Comparison of ENCODE assay signal across 1 cellular context in the genomic region with DNA sequence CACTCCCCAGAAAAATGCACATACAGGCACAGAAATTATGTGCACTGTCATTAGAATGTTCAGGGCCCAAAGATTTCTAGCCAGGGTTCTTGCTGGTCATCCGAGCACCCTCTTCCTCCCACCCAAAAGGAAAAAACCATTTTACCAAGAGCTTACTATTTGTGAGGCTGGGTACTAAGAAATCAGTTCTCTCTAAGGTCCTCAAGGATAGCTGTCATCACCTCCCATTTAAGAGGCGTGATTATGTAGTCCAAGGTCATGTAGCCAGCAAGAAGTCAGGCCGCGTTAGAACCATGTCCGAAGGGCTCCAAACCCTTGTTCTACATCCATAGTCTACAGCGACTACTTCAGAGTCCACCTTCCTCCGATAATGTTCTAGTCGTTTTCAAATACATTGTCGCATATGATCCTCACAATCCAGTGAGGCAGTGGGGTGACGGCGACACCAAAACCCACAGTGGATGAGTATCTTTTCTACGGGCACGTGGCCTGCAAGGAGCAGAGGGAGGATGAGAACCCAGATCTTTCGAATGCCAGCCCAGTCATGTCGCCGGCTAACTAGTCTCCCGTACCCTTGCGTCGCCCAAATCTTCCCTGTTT.
TF ChIP-seq lines count a peak whose summit lies in the region.

No MANE protein-coding gene starts in this region.

TF ChIP-seq in K562, 482 proteins besides CTCF, POLR2A, EP300 and RAD21 (continued from another document and continues in another):
- TF ChIP-seq MGA (IDR thresholded peaks at IDR 0.05) = peak; percentile 83
- no peak for TF ChIP-seq TAL1 (IDR thresholded peaks at IDR 0.05)
- no peak for TF ChIP-seq ZNF57 (CRISPR knock-in tag; IDR thresholded peaks at IDR 0.05)
- 0 out of 2 replicates have a peak, but pooled peaks have one; percentile 44 for TF ChIP-seq BHLHE40 (IDR thresholded peaks at IDR 0.05; ENCODE audit: low read length)
- TF ChIP-seq, protein P1, sequence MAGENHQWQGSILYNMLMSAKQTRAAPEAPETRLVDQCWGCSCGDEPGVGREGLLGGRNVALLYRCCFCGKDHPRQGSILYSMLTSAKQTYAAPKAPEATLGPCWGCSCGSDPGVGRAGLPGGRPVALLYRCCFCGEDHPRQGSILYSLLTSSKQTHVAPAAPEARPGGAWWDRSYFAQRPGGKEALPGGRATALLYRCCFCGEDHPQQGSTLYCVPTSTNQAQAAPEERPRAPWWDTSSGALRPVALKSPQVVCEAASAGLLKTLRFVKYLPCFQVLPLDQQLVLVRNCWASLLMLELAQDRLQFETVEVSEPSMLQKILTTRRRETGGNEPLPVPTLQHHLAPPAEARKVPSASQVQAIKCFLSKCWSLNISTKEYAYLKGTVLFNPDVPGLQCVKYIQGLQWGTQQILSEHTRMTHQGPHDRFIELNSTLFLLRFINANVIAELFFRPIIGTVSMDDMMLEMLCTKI (IDR thresholded peaks at IDR 0.05; ENCODE audit: partially characterized antibody) = no peak
- peak; percentile 63 to 71 for TF ChIP-seq MNT (conservative IDR thresholded peaks at IDR 0.05)
- TF ChIP-seq ETS2 (tag; IDR thresholded peaks at IDR 0.05; ENCODE audit: borderline replicate concordance, poor library complexity, severe bottlenecking) = no peak
- TF ChIP-seq E2F6 (IDR thresholded peaks at IDR 0.05; ENCODE audit: borderline replicate concordance in 1 of 2, extremely low read depth in 1 of 2, insufficient read depth in 1 of 2, insufficient read length in 1 of 2, low read depth in 1 of 2, low read length in 1 of 2, poor library complexity in 1 of 2, severe bottlenecking in 1 of 2) = peak in 1 of 2 experiments; percentile 40
- no peak for TF ChIP-seq SREBF1 (IDR thresholded peaks at IDR 0.05; ENCODE audit: borderline replicate concordance, low read depth, low read length)
- no peak for TF ChIP-seq ZNF384 (IDR thresholded peaks at IDR 0.05; ENCODE audit: low read depth, low read length)
- peak; percentile 48; the same call in 1 of the 2 replicates for TF ChIP-seq ESRRA (IDR thresholded peaks at IDR 0.05; ENCODE audit: borderline replicate concordance, low read depth)
- TF ChIP-seq REST (CRISPR knock-in tag; IDR thresholded peaks at IDR 0.05; ENCODE audit: low read depth) = no peak
- no peak for TF ChIP-seq TOE1 (IDR thresholded peaks at IDR 0.05; ENCODE audit: borderline replicate concordance)
- TF ChIP-seq TOE1 (CRISPR knock-in tag; IDR thresholded peaks at IDR 0.05; ENCODE audit: borderline replicate concordance, low read depth) = 0 out of 2 replicates have a peak, but pooled peaks have one; percentile 18
- TF ChIP-seq, protein P2, sequence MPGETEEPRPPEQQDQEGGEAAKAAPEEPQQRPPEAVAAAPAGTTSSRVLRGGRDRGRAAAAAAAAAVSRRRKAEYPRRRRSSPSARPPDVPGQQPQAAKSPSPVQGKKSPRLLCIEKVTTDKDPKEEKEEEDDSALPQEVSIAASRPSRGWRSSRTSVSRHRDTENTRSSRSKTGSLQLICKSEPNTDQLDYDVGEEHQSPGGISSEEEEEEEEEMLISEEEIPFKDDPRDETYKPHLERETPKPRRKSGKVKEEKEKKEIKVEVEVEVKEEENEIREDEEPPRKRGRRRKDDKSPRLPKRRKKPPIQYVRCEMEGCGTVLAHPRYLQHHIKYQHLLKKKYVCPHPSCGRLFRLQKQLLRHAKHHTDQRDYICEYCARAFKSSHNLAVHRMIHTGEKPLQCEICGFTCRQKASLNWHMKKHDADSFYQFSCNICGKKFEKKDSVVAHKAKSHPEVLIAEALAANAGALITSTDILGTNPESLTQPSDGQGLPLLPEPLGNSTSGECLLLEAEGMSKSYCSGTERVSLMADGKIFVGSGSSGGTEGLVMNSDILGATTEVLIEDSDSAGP (CRISPR knock-in tag; IDR thresholded peaks at IDR 0.05) = no peak
- no peak for TF ChIP-seq THRA (IDR thresholded peaks at IDR 0.05)
- no peak for TF ChIP-seq HNRNPLL (IDR thresholded peaks at IDR 0.05; ENCODE audit: low read depth, low read length, poor library complexity, severe bottlenecking)
- TF ChIP-seq NCOA4 (IDR thresholded peaks at IDR 0.05; ENCODE audit: partially characterized antibody) = no peak
- 0 out of 2 replicates have a peak, but pooled peaks have one; percentile 16 for TF ChIP-seq ZBTB17 (CRISPR knock-in tag; IDR thresholded peaks at IDR 0.05)
- TF ChIP-seq SOX6 (IDR thresholded peaks at IDR 0.05) = no peak
- no peak for TF ChIP-seq ZNF133 (CRISPR knock-in tag; IDR thresholded peaks at IDR 0.05)
- 0 out of 2 replicates have a peak, but pooled peaks have one; percentile 5 for TF ChIP-seq NBN (IDR thresholded peaks at IDR 0.05; ENCODE audit: low read depth)
- no peak for TF ChIP-seq JUND (IDR thresholded peaks at IDR 0.05; ENCODE audit: borderline replicate concordance, low read depth, low read length)
- TF ChIP-seq JUND (tag; IDR thresholded peaks at IDR 0.05; ENCODE audit: borderline replicate concordance, low read depth, low read length) = no peak; the same call in 2 of the 3 replicates
- no peak for TF ChIP-seq SIN3B (IDR thresholded peaks at IDR 0.05; ENCODE audit: low read depth)
- TF ChIP-seq HMGXB4 (CRISPR knock-in tag; IDR thresholded peaks at IDR 0.05) = no peak
